ENCODE assay signal across 34 cellular contexts in the genomic region with DNA sequence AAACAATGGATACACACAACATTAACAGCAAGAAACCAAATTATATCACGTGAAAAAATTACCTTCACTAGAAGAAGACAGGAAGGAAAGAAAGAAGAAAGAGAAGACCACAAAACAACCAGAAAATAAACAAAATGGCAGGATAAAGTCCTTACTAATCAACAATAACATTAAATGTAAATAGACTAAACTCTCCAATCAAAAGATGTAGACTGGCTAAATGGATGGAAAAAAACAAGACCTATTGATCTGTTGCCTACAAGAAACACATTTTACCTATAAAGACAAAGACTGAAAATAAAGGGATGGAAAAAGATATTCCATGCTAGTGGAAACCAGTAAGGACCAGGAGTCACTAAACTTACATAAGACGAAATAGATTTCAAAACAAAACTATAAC.
"Had no signal": no experiment of that assay in that cellular context is flagged by ENCODE, and none has a peak within 500 bp of the region (broad histone marks: within the 10 kb centered on the region; RNA-seq: fewer than 3 reads in every experiment).

No MANE protein-coding gene starts in this region.

- DNase-seq: activated effector memory CD4-positive, alpha-beta T cell treated with anti-CD3 and anti-CD28 coated beads, Interleukin-2, amount 50 U/mL, for 16 hours; activated effector memory CD4-positive, alpha-beta T cell treated with Interleukin-2 at 50 U/mL for 16 hours; activated gamma-delta T cell; activated gamma-delta T cell treated with Interleukin-2 at 50 U/mL for 16 hours; activated naive CD4-positive, alpha-beta T cell; activated naive CD4-positive, alpha-beta T cell treated with anti-CD3 and anti-CD28 coated beads for 36 hours; activated naive CD4-positive, alpha-beta T cell treated with anti-CD3 and anti-CD28 coated beads, Interleukin-2, amount 10 ng/mL, durations not matched to agents 7 days and 5 days; activated naive CD4-positive, alpha-beta T cell treated with anti-CD3 and anti-CD28 coated beads, Interleukin-2, amount 50 U/mL, for 16 hours; activated naive CD4-positive, alpha-beta T cell treated with Interleukin-2 at 50 U/mL for 16 hours; activated naive CD8-positive, alpha-beta T cell treated with anti-CD3 and anti-CD28 coated beads for 36 hours; activated naive CD8-positive, alpha-beta T cell treated with anti-CD3 and anti-CD28 coated beads, Interleukin-2, amount 10 ng/mL, durations not matched to agents 7 days and 5 days; activated naive CD8-positive, alpha-beta T cell treated with anti-CD3 and anti-CD28 coated beads, Interleukin-2, amount 50 U/mL, for 24 hours; activated T-cell treated with anti-CD3 and anti-CD28 coated beads, Interleukin-2, amount 50 U/mL, for 1 hour; activated T-cell treated with anti-CD3 and anti-CD28 coated beads, Interleukin-2, amount 50 U/mL, for 24 hours; activated T-cell treated with anti-CD3 and anti-CD28 coated beads, Interleukin-2, amount 50 U/mL, for 4 hours; activated T-cell treated with anti-CD3 and anti-CD28 coated beads, Interleukin-2, amount 50 U/mL, for 48 hours; activated T-cell treated with anti-CD3 and anti-CD28 coated beads, Interleukin-2, amount 50 U/mL, for 72 hours; adrenal gland; amniotic stem cell; amygdala; anterior cingulate cortex; aorta; body of pancreas; brain microvascular endothelial cell; caudate nucleus; central memory CD4-positive, alpha-beta T cell; cerebellar nuclear complex had no signal

- H3K36me3 ChIP-seq: adrenal gland, ascending aorta, brain microvascular endothelial cell, breast epithelium, cardiac muscle cell had no signal

- H3K27ac ChIP-seq: adrenal gland, ascending aorta, body of pancreas, brain microvascular endothelial cell, breast epithelium, cardiac muscle cell had no signal

- ATAC-seq: activated naive CD4-positive, alpha-beta T cell treated with anti-CD3 and anti-CD28 coated beads, Interleukin-2, amount 50 U/mL, for 72 hours; activated naive CD8-positive, alpha-beta T cell treated with anti-CD3 and anti-CD28 coated beads, Interleukin-2, amount 50 U/mL, for 24 hours; activated T-cell treated with anti-CD3 and anti-CD28 coated beads, Interleukin-2, amount 50 U/mL, for 4 hours; activated T-cell treated with anti-CD3 and anti-CD28 coated beads, Interleukin-2, amount 50 U/mL, for 72 hours; activated T-helper 17 cell treated with anti-CD3 and anti-CD28 coated beads, Interleukin-2, amount 50 U/mL, for 72 hours; body of pancreas had no signal

- FAIRE-seq: astrocyte, bronchial epithelial cell had no signal

- H3K9me3 ChIP-seq: adrenal gland had no signal

- H3K4me3 ChIP-seq: adrenal gland, ascending aorta, body of pancreas, breast epithelium, cardiac muscle cell had no signal

- H3K27me3 ChIP-seq: adrenal gland, ascending aorta, body of pancreas, brain microvascular endothelial cell, breast epithelium, cardiac muscle cell had no signal

- H3K4me1 ChIP-seq: adrenal gland, ascending aorta, body of pancreas, breast epithelium had no signal
